1 cellular context compared by ENCODE assay signal in the genomic region with DNA sequence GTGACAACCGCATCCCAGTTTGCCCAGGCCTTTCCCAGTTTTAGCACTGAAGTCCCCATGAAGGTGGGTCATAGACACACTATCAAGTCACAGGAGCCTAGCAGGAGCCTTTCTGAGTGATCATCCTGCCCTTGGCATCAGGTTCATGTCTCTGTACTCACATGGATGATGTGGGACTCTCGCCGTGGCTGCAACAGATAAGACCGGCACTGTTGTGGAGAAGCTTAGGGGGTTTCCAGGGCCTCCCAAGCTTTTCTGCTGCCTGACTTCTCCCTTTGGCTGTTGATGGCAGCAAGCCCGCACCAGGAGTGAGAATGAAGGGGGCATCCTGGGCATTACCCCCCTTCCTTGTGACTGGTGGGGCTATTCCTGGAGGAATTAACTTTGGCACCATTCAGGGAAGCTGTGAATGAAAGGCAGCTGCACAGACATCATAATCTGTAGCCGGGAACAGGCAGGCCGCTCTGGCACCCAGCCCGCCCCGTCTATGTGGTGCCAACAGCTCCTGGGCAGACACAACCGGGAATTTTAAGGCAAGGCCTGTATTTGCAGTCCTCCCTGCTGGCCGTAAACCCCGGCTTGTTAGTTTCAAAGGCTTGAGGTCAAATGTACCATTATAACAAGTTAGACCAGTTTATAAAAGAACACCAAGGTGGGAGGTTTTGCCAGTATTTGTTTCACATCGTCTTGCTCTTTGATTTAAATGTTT.
TF ChIP-seq lines count a peak whose summit lies in the region.

No MANE protein-coding gene starts in this region.

TF ChIP-seq in SK-N-SH, 30 proteins besides CTCF, POLR2A, EP300 and RAD21 (continued from another document):
- TF ChIP-seq, protein P1, sequence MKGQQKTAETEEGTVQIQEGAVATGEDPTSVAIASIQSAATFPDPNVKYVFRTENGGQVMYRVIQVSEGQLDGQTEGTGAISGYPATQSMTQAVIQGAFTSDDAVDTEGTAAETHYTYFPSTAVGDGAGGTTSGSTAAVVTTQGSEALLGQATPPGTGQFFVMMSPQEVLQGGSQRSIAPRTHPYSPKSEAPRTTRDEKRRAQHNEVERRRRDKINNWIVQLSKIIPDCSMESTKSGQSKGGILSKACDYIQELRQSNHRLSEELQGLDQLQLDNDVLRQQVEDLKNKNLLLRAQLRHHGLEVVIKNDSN (IDR thresholded peaks at IDR 0.05; ENCODE audit: borderline replicate concordance, low read depth) = no peak
- TF ChIP-seq NFIC (IDR thresholded peaks at IDR 0.05; ENCODE audit: borderline replicate concordance) (no peak), CHD2 (IDR thresholded peaks at IDR 0.05; ENCODE audit: low read length, partially characterized antibody) (no peak), RXRA (IDR thresholded peaks at IDR 0.05; ENCODE audit: borderline replicate concordance, low read depth) (no peak), NRF1 (IDR thresholded peaks at IDR 0.05; ENCODE audit: low read depth, low read length) (no peak), FOSL2 (IDR thresholded peaks at IDR 0.05; ENCODE audit: borderline replicate concordance, low read depth) (no peak), EZH2phosphoT487 (IDR thresholded peaks at IDR 0.05; ENCODE audit: borderline replicate concordance, low read depth) (no peak), YY1 (IDR thresholded peaks at IDR 0.05; ENCODE audit: low read depth) (no peak), TCF12 (IDR thresholded peaks at IDR 0.05) (no peak), GABPA (IDR thresholded peaks at IDR 0.05; ENCODE audit: low read depth) (no peak), TAF1 (IDR thresholded peaks at IDR 0.05; ENCODE audit: borderline replicate concordance, low read depth, low read length) (no peak), GATA2 (CRISPR knock-in tag; IDR thresholded peaks at IDR 0.05) (no peak), POLR2AphosphoS5 (IDR thresholded peaks at IDR 0.05; ENCODE audit: low read depth, low read length) (no peak), MEF2A (IDR thresholded peaks at IDR 0.05; ENCODE audit: borderline replicate concordance, low read depth) (no peak), FOXJ3 (CRISPR knock-in tag; IDR thresholded peaks at IDR 0.05) (no peak)
